8 cellular contexts compared by ENCODE assay signal in genomic region chr16:68289621-68290329, GRCh38. TPM values are rescaled to one million over a fixed set of nuclear protein-coding genes. Genes with fewer than 3 reads are reported as not detected.
DNase-seq lines count a peak whose midpoint lies in the region; ATAC-seq, FAIRE-seq and TF ChIP-seq lines count a peak whose summit lies in the region.

No MANE protein-coding gene starts in this region.

- H3K9me3 ChIP-seq in right lobe of liver: no peaks in the 10 kb centered on the region
- H3K9me3 ChIP-seq in HepG2 (ENCODE audit: low read length): no peaks in the 10 kb centered on the region

- H3K4me3 ChIP-seq in right lobe of liver (no peak overlapping the region), HepG2 (replicated peaks in 1 of 3; ENCODE audit: insufficient read depth in 1 of 3, low read depth in 2 of 3, low read length in 3 of 3) (no peak overlapping the region)

- H3K4me1 Mint-ChIP-seq in activated CD8-positive, alpha-beta T cell treated with anti-CD3 and anti-CD28 coated beads for 36 hours (ENCODE audit: low read depth): peaks cover 82% of the 10 kb centered on the region

- no peaks in the 10 kb centered on the region for H3K27me3 ChIP-seq in right lobe of liver
- H3K27me3 ChIP-seq in HepG2 (ENCODE audit: control insufficient read depth in 1 of 2, insufficient read depth in 2 of 2, low read length in 2 of 2): no peaks in the 10 kb centered on the region

- in situ Hi-C loops in HepG2 (cut with HindIII; ENCODE audit: extremely low pct_ligation_motif_present, low pct_unique_long_range_greater_than_20kb): no loop called here

- TF ChIP-seq CTCF in right lobe of liver (IDR thresholded peaks at IDR 0.05) (no peak), HepG2 (CRISPR knock-in tag; IDR thresholded peaks at IDR 0.05) (no peak)
- TF ChIP-seq CTCF in activated CD8-positive, alpha-beta T cell treated with anti-CD3 and anti-CD28 coated beads for 36 hours (IDR thresholded peaks at IDR 0.05): no peak

- no peaks in the 10 kb centered on the region for H3K27me3 Mint-ChIP-seq in activated CD8-positive, alpha-beta T cell treated with anti-CD3 and anti-CD28 coated beads for 36 hours

- H3K4me3 Mint-ChIP-seq in activated CD8-positive, alpha-beta T cell treated with anti-CD3 and anti-CD28 coated beads for 36 hours: peak overlapping the region; percentile 29

- CTCF ChIA-PET in HepG2 (lab: Yijun Ruan, JAX; ENCODE audit: low intra/inter-chr PET ratio, low total read pairs): no interaction called here
- CTCF ChIA-PET in activated CD8-positive, alpha-beta T cell treated with anti-CD3 and anti-CD28 coated beads for 36 hours (lab: Charles Lee): interaction anchor here (0.8 to 18.9 kb wide), 9 partner anchors 10 to 67 kb away, joined by 3 to 260 read pairs (median 5); partner anchors contain the start of genes PRMT7, SLC7A6 and SLC7A6OS

- intact Hi-C loops in right lobe of liver (cut with DNase I): no loop called here
- intact Hi-C loops in HepG2 (cut with micrococcal nuclease; ENCODE audit: unreplicated experiment): no loop called here
- intact Hi-C loops in activated CD8-positive, alpha-beta T cell treated with anti-CD3 and anti-CD28 coated beads for 36 hours (cut with micrococcal nuclease): no loop called here

- DNase-seq in right lobe of liver (no peak), HepG2 (ENCODE audit: low spot score) (no peak), medulla oblongata (ENCODE audit: extremely low spot score) (peak; percentile 30), NCI-H1694 treated with DMSO at 0.1 percent for 48 hours (lab: John Stamatoyannopoulos, UW) (no peak), COLO829 (ENCODE audit: low spot score) (no peak), NCI-H345 (lab: John Stamatoyannopoulos, UW) (no peak)
- peak; percentile 89 for DNase-seq in activated CD8-positive, alpha-beta T cell treated with anti-CD3 and anti-CD28 coated beads for 36 hours

- 60% methylated on average over 4 of the region's 4 CpGs for WGBS in right lobe of liver (ENCODE audit: insufficient coverage, low coverage, low lambda C conversion rate, missing lambda C conversion rate)
- 98% methylated on average over 3 of the region's 4 CpGs for WGBS in HepG2 (ENCODE audit: low lambda C conversion rate)

- H3K9me3 Mint-ChIP-seq in activated CD8-positive, alpha-beta T cell treated with anti-CD3 and anti-CD28 coated beads for 36 hours: no peaks in the 10 kb centered on the region

- H2AFZ ChIP-seq in HepG2 (ENCODE audit: low read length): no peak overlapping the region

- H4K20me1 ChIP-seq in HepG2 (ENCODE audit: insufficient read depth, low read length): no peaks in the 10 kb centered on the region

- no peak for FAIRE-seq in HepG2 (lab: Jason Lieb, UNC)

- TF ChIP-seq EP300 in HepG2 (IDR thresholded peaks at IDR 0.05; ENCODE audit: low read depth in 2 of 2, low read length in 2 of 2): no peak
- no peak for TF ChIP-seq EP300 in HepG2 (CRISPR knock-in tag; IDR thresholded peaks at IDR 0.05; ENCODE audit: borderline replicate concordance)

- POLR2A ChIA-PET in HepG2 (lab: Yijun Ruan, JAX): interaction anchor here (0.8 to 2.4 kb wide), 2 partner anchors 21 to 26 kb away, joined by 3 to 6 read pairs; partner anchors contain the start of genes PRMT7, SLC7A6 and SLC7A6OS
- POLR2A ChIA-PET in activated CD8-positive, alpha-beta T cell treated with anti-CD3 and anti-CD28 coated beads for 36 hours (lab: Charles Lee): interaction anchor here (0.9 to 2.7 kb wide), 9 partner anchors 9 to 25 kb away, joined by 3 to 20 read pairs (median 8); partner anchors contain the start of genes PRMT7, SLC7A6 and SLC7A6OS

- peaks cover 74% of the 10 kb centered on the region for H3K36me3 Mint-ChIP-seq in activated CD8-positive, alpha-beta T cell treated with anti-CD3 and anti-CD28 coated beads for 36 hours (ENCODE audit: low read depth)

- peaks cover 0 to 4% (median 0%) of the 10 kb centered on the region in 4 donors for H3K4me1 ChIP-seq in right lobe of liver
- H3K4me1 ChIP-seq in HepG2 (ENCODE audit: insufficient read depth, low read length): peaks cover 19% of the 10 kb centered on the region

- BruUV-seq in HepG2 (replicated peaks; lab: Mats Ljungman, UMichigan): no TSS peak

- H3K4me2 ChIP-seq in HepG2 (ENCODE audit: low read depth, low read length): no peak overlapping the region

- H3K27ac ChIP-seq in right lobe of liver (no peak overlapping the region), HepG2 (ENCODE audit: extremely low read length, insufficient read depth, low read length) (no peak overlapping the region)

- peak in 3 of 4 donors; percentile 30 to 35 (median 32) for ATAC-seq in right lobe of liver
- no peak for ATAC-seq in HepG2
- ATAC-seq in HG03280 (IDR thresholded peaks at IDR 0.05; ENCODE audit: unreplicated experiment): peak; percentile 77
- ATAC-seq in activated CD8-positive, alpha-beta T cell treated with anti-CD3 and anti-CD28 coated beads for 36 hours: peak; percentile 89

- TF ChIP-seq POLR2A in right lobe of liver (IDR thresholded peaks at IDR 0.05) (no peak), HepG2 (IDR thresholded peaks at IDR 0.05; ENCODE audit: insufficient read depth in 1 of 2, low read depth in 2 of 2, low read length in 2 of 2) (no peak)

- H3K79me2 ChIP-seq in HepG2 (ENCODE audit: insufficient read depth, low read length): peaks cover 23% of the 10 kb centered on the region

- peak overlapping the region; percentile 95 for H3K27ac Mint-ChIP-seq in activated CD8-positive, alpha-beta T cell treated with anti-CD3 and anti-CD28 coated beads for 36 hours

- no peak overlapping the region for H3K9ac ChIP-seq in HepG2 (ENCODE audit: insufficient read depth, low read depth, low read length)

- H3K36me3 ChIP-seq in right lobe of liver (no peaks in the 10 kb centered on the region), HepG2 (replicated peaks in 1 of 2; ENCODE audit: control insufficient read depth in 1 of 2, insufficient read depth in 2 of 2, low read length in 2 of 2) (peaks cover 53 to 87% of the 10 kb centered on the region in 2 experiments)

- TF ChIP-seq RAD21 in HepG2 (CRISPR knock-in tag; IDR thresholded peaks at IDR 0.05): no peak

RNA-seq across cellular contexts. Expression of gene SLC7A6OS, which starts 21.0 kb away (rescaled TPM):
- 1 to 10 TPM; 4.0 to 5.4 (median 4.8) TPM for total RNA-seq in right lobe of liver
- total RNA-seq in HepG2 (2016; rRNA removed; fragmentation: Illumina TruSeq; extraction: Trizol): 21.5 and 21.6 TPM in 2 replicates
- total RNA-seq in HepG2 (2016; cell fraction: cytosol; rRNA removed; fragmentation: Illumina TruSeq; extraction: Trizol; ENCODE audit: low read depth): 4.2 and 5.7 TPM in 2 replicates
- 19.7 and 21.7 TPM in 2 replicates for total RNA-seq in HepG2 (2016; cell fraction: insoluble cytoplasmic fraction; rRNA removed; fragmentation: Illumina TruSeq; extraction: Trizol)
- 8.6 and 9.1 TPM in 2 replicates for total RNA-seq in HepG2 (2016; cell fraction: membrane; rRNA removed; fragmentation: Illumina TruSeq; extraction: Trizol)
- 28.4 and 34.8 TPM in 2 replicates for total RNA-seq in HepG2 (2016; cell fraction: nucleus; rRNA removed; fragmentation: Illumina TruSeq; extraction: Trizol)
- polyA plus RNA-seq in HepG2 (2011; rRNA removed): 11.2 and 12.5 TPM in 2 replicates
- polyA plus RNA-seq in HepG2 (2011; cell fraction: cytosol; rRNA removed): 6.1 and 9.0 TPM in 2 replicates
- 22.2 and 25.4 TPM in 2 replicates for polyA plus RNA-seq in HepG2 (2011; cell fraction: nucleus; rRNA removed)
- polyA plus RNA-seq in HepG2 (2012): 12.1 and 13.5 TPM in 2 replicates
- 2.2 and 2.4 TPM in 2 replicates for polyA plus RNA-seq in HepG2 (2016; cell fraction: cytosol; fragmentation: Illumina TruSeq; extraction: Trizol; ENCODE audit: low read depth)
- polyA plus RNA-seq in HepG2 (2016; cell fraction: insoluble cytoplasmic fraction; fragmentation: Illumina TruSeq; extraction: Trizol; ENCODE audit: low read depth): 19.5 and 20.3 TPM in 2 replicates
- 4.3 and 4.5 TPM in 2 replicates for polyA plus RNA-seq in HepG2 (2016; cell fraction: membrane; fragmentation: Illumina TruSeq; extraction: Trizol; ENCODE audit: low read depth)
- polyA plus RNA-seq in HepG2 (2016; cell fraction: nucleus; fragmentation: Illumina TruSeq; extraction: Trizol; ENCODE audit: insufficient read depth, low read depth): 37.7 and 42.1 TPM in 2 replicates
- polyA minus RNA-seq in HepG2 (2011; rRNA and poly(A)+ RNA removed; ENCODE audit: low replicate concordance): 8.8 and 15.1 TPM in 2 replicates
- polyA minus RNA-seq in HepG2 (2011; cell fraction: cytosol; rRNA and poly(A)+ RNA removed): 4.7 and 4.9 TPM in 2 replicates
- 26.7 and 28.5 TPM in 2 replicates for polyA minus RNA-seq in HepG2 (2011; cell fraction: nucleus; rRNA and poly(A)+ RNA removed)
- 10 to 100 TPM; 20.2 to 23.1 TPM for total RNA-seq in activated CD8-positive, alpha-beta T cell treated with anti-CD3 and anti-CD28 coated beads for 36 hours

RNA-seq across cellular contexts. Expression of gene PRMT7, which starts 21.0 kb away (rescaled TPM):
- total RNA-seq in right lobe of liver: 10 to 100 TPM; 13.1 to 28.3 (median 21.1) TPM
- 46.7 and 55.0 TPM in 2 replicates for total RNA-seq in HepG2 (2016; rRNA removed; fragmentation: Illumina TruSeq; extraction: Trizol)
- 9.5 and 12.3 TPM in 2 replicates for total RNA-seq in HepG2 (2016; cell fraction: cytosol; rRNA removed; fragmentation: Illumina TruSeq; extraction: Trizol; ENCODE audit: low read depth)
- total RNA-seq in HepG2 (2016; cell fraction: insoluble cytoplasmic fraction; rRNA removed; fragmentation: Illumina TruSeq; extraction: Trizol): 45.8 and 52.4 TPM in 2 replicates
- total RNA-seq in HepG2 (2016; cell fraction: membrane; rRNA removed; fragmentation: Illumina TruSeq; extraction: Trizol): 18.9 and 20.2 TPM in 2 replicates
- total RNA-seq in HepG2 (2016; cell fraction: nucleus; rRNA removed; fragmentation: Illumina TruSeq; extraction: Trizol): 51.3 and 66.0 TPM in 2 replicates
- 47.5 and 53.5 TPM in 2 replicates for polyA plus RNA-seq in HepG2 (2011; rRNA removed)
- polyA plus RNA-seq in HepG2 (2011; cell fraction: cytosol; rRNA removed): 35.5 and 39.1 TPM in 2 replicates
- polyA plus RNA-seq in HepG2 (2011; cell fraction: nucleus; rRNA removed): 268 and 334 TPM in 2 replicates
- 28.1 and 39.6 TPM in 2 replicates for polyA plus RNA-seq in HepG2 (2012)
- polyA plus RNA-seq in HepG2 (2016; cell fraction: cytosol; fragmentation: Illumina TruSeq; extraction: Trizol; ENCODE audit: low read depth): 4.3 and 4.6 TPM in 2 replicates
- 36.4 and 39.2 TPM in 2 replicates for polyA plus RNA-seq in HepG2 (2016; cell fraction: insoluble cytoplasmic fraction; fragmentation: Illumina TruSeq; extraction: Trizol; ENCODE audit: low read depth)
- polyA plus RNA-seq in HepG2 (2016; cell fraction: membrane; fragmentation: Illumina TruSeq; extraction: Trizol; ENCODE audit: low read depth): 6.8 and 7.1 TPM in 2 replicates
- polyA plus RNA-seq in HepG2 (2016; cell fraction: nucleus; fragmentation: Illumina TruSeq; extraction: Trizol; ENCODE audit: insufficient read depth, low read depth): 109 and 112 TPM in 2 replicates
- polyA minus RNA-seq in HepG2 (2011; rRNA and poly(A)+ RNA removed; ENCODE audit: low replicate concordance): 105 and 173 TPM in 2 replicates
- polyA minus RNA-seq in HepG2 (2011; cell fraction: cytosol; rRNA and poly(A)+ RNA removed): 15.1 and 21.0 TPM in 2 replicates
- 89.8 and 99.8 TPM in 2 replicates for polyA minus RNA-seq in HepG2 (2011; cell fraction: nucleus; rRNA and poly(A)+ RNA removed)
- 10 to 100 TPM; 67.4 to 78.4 TPM for total RNA-seq in activated CD8-positive, alpha-beta T cell treated with anti-CD3 and anti-CD28 coated beads for 36 hours

RNA-seq across cellular contexts. Expression of gene SLC7A6, which starts 25.4 kb away (rescaled TPM):
- total RNA-seq in right lobe of liver (1 to 10 TPM; 1.6 to 9.6 (median 4.5) TPM), HepG2 (2016; rRNA removed; fragmentation: Illumina TruSeq; extraction: Trizol) (25.4 and 35.8 TPM in 2 replicates)
- total RNA-seq in HepG2 (2016; cell fraction: cytosol; rRNA removed; fragmentation: Illumina TruSeq; extraction: Trizol; ENCODE audit: low read depth): 116 and 121 TPM in 2 replicates
- 25.1 and 35.3 TPM in 2 replicates for total RNA-seq in HepG2 (2016; cell fraction: insoluble cytoplasmic fraction; rRNA removed; fragmentation: Illumina TruSeq; extraction: Trizol)
- total RNA-seq in HepG2 (2016; cell fraction: membrane; rRNA removed; fragmentation: Illumina TruSeq; extraction: Trizol): 38.4 and 41.5 TPM in 2 replicates
- 53.5 and 62.4 TPM in 2 replicates for total RNA-seq in HepG2 (2016; cell fraction: nucleus; rRNA removed; fragmentation: Illumina TruSeq; extraction: Trizol)
- 67.4 and 70.8 TPM in 2 replicates for polyA plus RNA-seq in HepG2 (2011; rRNA removed)
- 38.1 and 42.5 TPM in 2 replicates for polyA plus RNA-seq in HepG2 (2011; cell fraction: cytosol; rRNA removed)
- polyA plus RNA-seq in HepG2 (2011; cell fraction: nucleus; rRNA removed): 195 and 234 TPM in 2 replicates
- polyA plus RNA-seq in HepG2 (2012): 29.8 and 35.6 TPM in 2 replicates
- 4.5 and 5.9 TPM in 2 replicates for polyA plus RNA-seq in HepG2 (2016; cell fraction: cytosol; fragmentation: Illumina TruSeq; extraction: Trizol; ENCODE audit: low read depth)
- 17.5 and 18.7 TPM in 2 replicates for polyA plus RNA-seq in HepG2 (2016; cell fraction: insoluble cytoplasmic fraction; fragmentation: Illumina TruSeq; extraction: Trizol; ENCODE audit: low read depth)
- 8.7 and 9.5 TPM in 2 replicates for polyA plus RNA-seq in HepG2 (2016; cell fraction: membrane; fragmentation: Illumina TruSeq; extraction: Trizol; ENCODE audit: low read depth)
- polyA plus RNA-seq in HepG2 (2016; cell fraction: nucleus; fragmentation: Illumina TruSeq; extraction: Trizol; ENCODE audit: insufficient read depth, low read depth): 86.8 and 104 TPM in 2 replicates
- 346 and 374 TPM in 2 replicates for polyA minus RNA-seq in HepG2 (2011; rRNA and poly(A)+ RNA removed; ENCODE audit: low replicate concordance)
- 39.3 and 39.6 TPM in 2 replicates for polyA minus RNA-seq in HepG2 (2011; cell fraction: cytosol; rRNA and poly(A)+ RNA removed)
- 114 and 135 TPM in 2 replicates for polyA minus RNA-seq in HepG2 (2011; cell fraction: nucleus; rRNA and poly(A)+ RNA removed)
- total RNA-seq in activated CD8-positive, alpha-beta T cell treated with anti-CD3 and anti-CD28 coated beads for 36 hours: 10 to 100 TPM; 73.8 to 76.9 TPM

RNA-seq across cellular contexts. Expression of gene PLA2G15, which starts 44.6 kb away (rescaled TPM):
- total RNA-seq in right lobe of liver (10 to 100 TPM in 5 of 6 experiments, 1 to 10 TPM in 1; 9.7 to 21.2 (median 13.7) TPM), HepG2 (2016; rRNA removed; fragmentation: Illumina TruSeq; extraction: Trizol) (9.9 and 14.4 TPM in 2 replicates)
- total RNA-seq in HepG2 (2016; cell fraction: cytosol; rRNA removed; fragmentation: Illumina TruSeq; extraction: Trizol; ENCODE audit: low read depth): 1.6 and 1.9 TPM in 2 replicates
- 8.0 and 15.5 TPM in 2 replicates for total RNA-seq in HepG2 (2016; cell fraction: insoluble cytoplasmic fraction; rRNA removed; fragmentation: Illumina TruSeq; extraction: Trizol)
- 4.8 and 5.1 TPM in 2 replicates for total RNA-seq in HepG2 (2016; cell fraction: membrane; rRNA removed; fragmentation: Illumina TruSeq; extraction: Trizol)
- 16.6 and 20.9 TPM in 2 replicates for total RNA-seq in HepG2 (2016; cell fraction: nucleus; rRNA removed; fragmentation: Illumina TruSeq; extraction: Trizol)
- 23.7 and 30.2 TPM in 2 replicates for polyA plus RNA-seq in HepG2 (2011; rRNA removed)
- 18.0 and 24.3 TPM in 2 replicates for polyA plus RNA-seq in HepG2 (2011; cell fraction: cytosol; rRNA removed)
- polyA plus RNA-seq in HepG2 (2011; cell fraction: nucleus; rRNA removed): 25.8 and 28.3 TPM in 2 replicates
- 14.5 and 15.3 TPM in 2 replicates for polyA plus RNA-seq in HepG2 (2012)
- 1.2 and 1.8 TPM in 2 replicates for polyA plus RNA-seq in HepG2 (2016; cell fraction: cytosol; fragmentation: Illumina TruSeq; extraction: Trizol; ENCODE audit: low read depth)
- 8.4 and 8.8 TPM in 2 replicates for polyA plus RNA-seq in HepG2 (2016; cell fraction: insoluble cytoplasmic fraction; fragmentation: Illumina TruSeq; extraction: Trizol; ENCODE audit: low read depth)
- 2.6 and 3.5 TPM in 2 replicates for polyA plus RNA-seq in HepG2 (2016; cell fraction: membrane; fragmentation: Illumina TruSeq; extraction: Trizol; ENCODE audit: low read depth)
- polyA plus RNA-seq in HepG2 (2016; cell fraction: nucleus; fragmentation: Illumina TruSeq; extraction: Trizol; ENCODE audit: insufficient read depth, low read depth): 29.5 and 29.9 TPM in 2 replicates
- polyA minus RNA-seq in HepG2 (2011; rRNA and poly(A)+ RNA removed; ENCODE audit: low replicate concordance): 18.7 and 48.3 TPM in 2 replicates
- 13.9 and 15.8 TPM in 2 replicates for polyA minus RNA-seq in HepG2 (2011; cell fraction: cytosol; rRNA and poly(A)+ RNA removed)
- 5.9 and 8.5 TPM in 2 replicates for polyA minus RNA-seq in HepG2 (2011; cell fraction: nucleus; rRNA and poly(A)+ RNA removed)
- 1 to 10 TPM; 6.7 to 6.8 TPM for total RNA-seq in activated CD8-positive, alpha-beta T cell treated with anti-CD3 and anti-CD28 coated beads for 36 hours

RNA-seq across cellular contexts. Expression of gene ESRP2, which starts 53.8 kb away (rescaled TPM):
- total RNA-seq in right lobe of liver (100 to 1,000 TPM in 1 of 6 experiments, 10 to 100 TPM in 5; 44.8 to 102 (median 57.9) TPM), HepG2 (2016; rRNA removed; fragmentation: Illumina TruSeq; extraction: Trizol) (17.1 and 21.1 TPM in 2 replicates)
- 6.8 and 7.6 TPM in 2 replicates for total RNA-seq in HepG2 (2016; cell fraction: cytosol; rRNA removed; fragmentation: Illumina TruSeq; extraction: Trizol; ENCODE audit: low read depth)
- 14.0 and 20.2 TPM in 2 replicates for total RNA-seq in HepG2 (2016; cell fraction: insoluble cytoplasmic fraction; rRNA removed; fragmentation: Illumina TruSeq; extraction: Trizol)
- total RNA-seq in HepG2 (2016; cell fraction: membrane; rRNA removed; fragmentation: Illumina TruSeq; extraction: Trizol): 8.4 and 9.8 TPM in 2 replicates
- total RNA-seq in HepG2 (2016; cell fraction: nucleus; rRNA removed; fragmentation: Illumina TruSeq; extraction: Trizol): 30.8 and 33.0 TPM in 2 replicates
- polyA plus RNA-seq in HepG2 (2011; rRNA removed): 32.4 and 36.3 TPM in 2 replicates
- 15.3 and 21.4 TPM in 2 replicates for polyA plus RNA-seq in HepG2 (2011; cell fraction: cytosol; rRNA removed)
- 149 and 178 TPM in 2 replicates for polyA plus RNA-seq in HepG2 (2011; cell fraction: nucleus; rRNA removed)
- polyA plus RNA-seq in HepG2 (2012): 22.9 and 25.0 TPM in 2 replicates
- polyA plus RNA-seq in HepG2 (2016; cell fraction: cytosol; fragmentation: Illumina TruSeq; extraction: Trizol; ENCODE audit: low read depth): 1.9 and 2.0 TPM in 2 replicates
- 20.9 and 25.3 TPM in 2 replicates for polyA plus RNA-seq in HepG2 (2016; cell fraction: insoluble cytoplasmic fraction; fragmentation: Illumina TruSeq; extraction: Trizol; ENCODE audit: low read depth)
- polyA plus RNA-seq in HepG2 (2016; cell fraction: membrane; fragmentation: Illumina TruSeq; extraction: Trizol; ENCODE audit: low read depth): 6.3 and 6.7 TPM in 2 replicates
- 75.9 and 77.2 TPM in 2 replicates for polyA plus RNA-seq in HepG2 (2016; cell fraction: nucleus; fragmentation: Illumina TruSeq; extraction: Trizol; ENCODE audit: insufficient read depth, low read depth)
- polyA minus RNA-seq in HepG2 (2011; rRNA and poly(A)+ RNA removed; ENCODE audit: low replicate concordance): 91.8 and 102 TPM in 2 replicates
- polyA minus RNA-seq in HepG2 (2011; cell fraction: cytosol; rRNA and poly(A)+ RNA removed): 22.4 and 22.8 TPM in 2 replicates
- polyA minus RNA-seq in HepG2 (2011; cell fraction: nucleus; rRNA and poly(A)+ RNA removed): 79.8 and 79.9 TPM in 2 replicates
- total RNA-seq in activated CD8-positive, alpha-beta T cell treated with anti-CD3 and anti-CD28 coated beads for 36 hours: under 1 TPM; 0.65 to 0.77 TPM

Comparison
In these comparisons a context has a peak if more than half of its experiments do, and no peak if none do; other contexts are left out.
1. DNase-seq: peak in activated CD8-positive, alpha-beta T cell treated with anti-CD3 and anti-CD28 coated beads for 36 hours (single experiment) and medulla oblongata (single experiment); none in right lobe of liver (0 of 3), HepG2 (single experiment), NCI-H1694 treated with DMSO at 0.1 percent for 48 hours (single experiment), COLO829 (single experiment) and NCI-H345 (single experiment).